In the genomic region with DNA sequence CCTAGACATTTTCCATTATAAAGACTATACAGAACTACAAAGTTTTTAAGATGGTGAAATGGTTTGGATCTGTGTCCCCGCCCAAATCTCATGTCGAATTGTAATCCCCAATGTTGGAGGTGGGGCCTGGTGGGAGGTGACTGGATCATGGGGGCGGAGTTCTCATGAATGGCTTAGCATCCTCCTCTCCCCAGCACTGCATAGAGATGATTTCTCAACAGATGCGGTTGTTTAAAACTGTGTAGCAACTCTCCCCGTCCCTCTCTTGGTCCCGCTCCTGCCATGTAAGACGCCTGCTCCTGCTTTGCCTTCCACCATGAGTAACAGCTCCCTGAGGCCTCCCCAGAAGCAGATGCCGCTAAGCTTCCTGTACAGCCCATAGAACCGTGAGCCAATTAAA, we compare ENCODE assay signal across 8 cellular contexts. TPM values are rescaled to one million over a fixed set of nuclear protein-coding genes. Genes with fewer than 3 reads are reported as not detected.
A peak's percentile ranks its signal among the peaks of the same experiment; 100 is the strongest.
DNase-seq lines count a peak whose midpoint lies in the region; ATAC-seq, FAIRE-seq and TF ChIP-seq lines count a peak whose summit lies in the region.

No MANE protein-coding gene starts in this region.

- no peak for TF ChIP-seq CTCF in coronary artery (IDR thresholded peaks at IDR 0.05)
- TF ChIP-seq CTCF in RWPE1 (conservative IDR thresholded peaks at IDR 0.05; ENCODE audit: low read depth) = no peak

- H4K91ac ChIP-seq in trophoblast cell (ENCODE audit: low read depth, low read length) = no peak overlapping the region

- H3K9me2 ChIP-seq in GM23248 (ENCODE audit: insufficient read depth) = no peaks in the 10 kb centered on the region

- H3K9me3 ChIP-seq in GM23248 (ENCODE audit: low read depth) (no peaks in the 10 kb centered on the region), trophoblast cell (ENCODE audit: insufficient read depth, low read depth, low read length) (no peaks in the 10 kb centered on the region)

- no peak overlapping the region for H2BK120ac ChIP-seq in trophoblast cell (ENCODE audit: insufficient read depth, low read length, poor library complexity)

- no peaks in the 10 kb centered on the region for H3K36me3 ChIP-seq in GM23248 (ENCODE audit: low read depth)
- peaks cover 0 to 2% of the 10 kb centered on the region in 2 experiments for H3K36me3 ChIP-seq in trophoblast cell (ENCODE audit: control insufficient read depth in 1 of 2, insufficient read depth in 2 of 2, low read length in 2 of 2)

- no peak overlapping the region for H2BK5ac ChIP-seq in trophoblast cell (ENCODE audit: low read depth, low read length, poor library complexity)

- CTCF ChIA-PET in RWPE1 (lab: Yijun Ruan, JAX) = no interaction called here

- no peak for ATAC-seq in left colon

- H3K27me3 ChIP-seq in GM23248 (replicated peaks; ENCODE audit: insufficient read depth) (no peaks in the 10 kb centered on the region), trophoblast cell (ENCODE audit: insufficient read depth, low read length) (no peaks in the 10 kb centered on the region)

- no peak overlapping the region for H2AFZ ChIP-seq in GM23248
- no peak overlapping the region for H2AFZ ChIP-seq in trophoblast cell (ENCODE audit: insufficient read depth, low read length, poor library complexity)

- no peak overlapping the region for H2BK12ac ChIP-seq in trophoblast cell (ENCODE audit: low read length)

- peaks cover 26% of the 10 kb centered on the region for H3F3A ChIP-seq in GM23248 (ENCODE audit: insufficient read depth)

- no peak for TF ChIP-seq POLR2A in GM12891 (IDR thresholded peaks at IDR 0.05; ENCODE audit: low read depth, low read length)

- H3K79me2 ChIP-seq in GM23248 (ENCODE audit: insufficient read depth) (peaks cover 63% of the 10 kb centered on the region), trophoblast cell (ENCODE audit: control insufficient read depth, insufficient read depth, low read length, poor library complexity) (peaks cover 9% of the 10 kb centered on the region)

- H3K9ac ChIP-seq in GM23248 (peak overlapping the region; percentile 92), trophoblast cell (ENCODE audit: low read length) (no peak overlapping the region)

- H2AK5ac ChIP-seq in trophoblast cell (ENCODE audit: low read length) = no peak overlapping the region

- in situ Hi-C loops in GM23248 (cut with MboI) = no loop called here

- H3K4me3 ChIP-seq in GM23248 (peak overlapping the region; percentile 98), coronary artery (peak overlapping the region; percentile 87), trophoblast cell (ENCODE audit: low read depth, low read length) (no peak overlapping the region)

- H3K4me1 ChIP-seq in GM23248 (ENCODE audit: insufficient read depth) (peaks cover 39% of the 10 kb centered on the region), trophoblast cell (ENCODE audit: control insufficient read depth in 1 of 2, insufficient read depth in 2 of 2, low read length in 2 of 2) (peaks cover 0 to 3% of the 10 kb centered on the region in 2 experiments)

- H3K4me2 ChIP-seq in GM23248 (ENCODE audit: unreplicated experiment) (peak overlapping the region; percentile 99), trophoblast cell (ENCODE audit: low read length) (peak overlapping the region; percentile 85)

- H4K12ac ChIP-seq in trophoblast cell (ENCODE audit: low read depth, low read length) = no peak overlapping the region

- no peak overlapping the region for H3K4ac ChIP-seq in trophoblast cell (ENCODE audit: low read depth, low read length)

- WGBS in GM23248 (ENCODE audit: low coverage in 1 of 2, low lambda C conversion rate in 2 of 2, missing lambda C conversion rate in 2 of 2), 2 experiments = 82% methylated on average over 9 of the region's 9 CpGs
- no CpG with 5 or more reads among the region's 9 CpGs for WGBS in trophoblast cell (ENCODE audit: extremely low coverage, insufficient coverage, insufficient read length)

- no peak overlapping the region for H3K18ac ChIP-seq in trophoblast cell (ENCODE audit: low read length)

- no peak for FAIRE-seq in GM12891 (lab: Jason Lieb, UNC)

- no peak overlapping the region for H3K14ac ChIP-seq in trophoblast cell (ENCODE audit: low read length)

- no peak overlapping the region for H4K8ac ChIP-seq in trophoblast cell (ENCODE audit: low read depth, low read length)

- H4K20me1 ChIP-seq in GM23248 (ENCODE audit: insufficient read depth) = no peaks in the 10 kb centered on the region

- H3K27ac ChIP-seq in GM23248 = no peak overlapping the region
- no peak overlapping the region for H3K27ac ChIP-seq in coronary artery
- no peak overlapping the region for H3K27ac ChIP-seq in trophoblast cell (ENCODE audit: low read depth, low read length)
- no peak overlapping the region for H3K27ac ChIP-seq in RWPE1

- DNase-seq in GM23248 (peak; percentile 26), OCI-M1 (lab: John Stamatoyannopoulos, UW) (peak; percentile 91), coronary artery (ENCODE audit: low spot score) (no peak), trophoblast cell (no peak), RWPE1 (ENCODE audit: low spot score) (no peak), GM12891 (ENCODE audit: insufficient read length, low spot score) (no peak), left colon (no peak), NCI-H1436 (lab: John Stamatoyannopoulos, UW) (no peak)

- no peak overlapping the region for H3K23ac ChIP-seq in trophoblast cell (ENCODE audit: low read length)

- POLR2A ChIA-PET in RWPE1 (lab: Yijun Ruan, JAX; ENCODE audit: low non-redundant PET) = interaction anchor here (0.6 kb wide), 1 partner anchor 24 kb away, joined by 3 read pairs; no protein-coding TSS in a partner anchor

- H3K79me1 ChIP-seq in trophoblast cell (ENCODE audit: low read length) = peaks cover 5% of the 10 kb centered on the region

- intact Hi-C loops in left colon (cut with DNase I, micrococcal nuclease) = no loop called here

TF ChIP-seq in GM12891, 5 proteins besides CTCF, POLR2A, EP300 and RAD21:
- TF ChIP-seq POLR2AphosphoS5 (IDR thresholded peaks at IDR 0.05; ENCODE audit: low read depth, low read length) = no peak
- no peak for TF ChIP-seq TAF1 (IDR thresholded peaks at IDR 0.05; ENCODE audit: low read depth, low read length)
- TF ChIP-seq POU2F2 (IDR thresholded peaks at IDR 0.05; ENCODE audit: low read depth, low read length) = no peak
- TF ChIP-seq PAX5 (IDR thresholded peaks at IDR 0.05; ENCODE audit: insufficient read depth, low read length, severe bottlenecking) = no peak
- no peak for TF ChIP-seq SPI1 (IDR thresholded peaks at IDR 0.05; ENCODE audit: low read depth, low read length)

RNA-seq across cellular contexts. Expression of gene FAM133B, which starts 1.6 kb away (rescaled TPM):
- total RNA-seq in GM23248 (2014; rRNA removed; shearing (Covaris generic)) = 17.1 and 18.2 TPM in 2 replicates
- 22.6 and 23.0 TPM in 2 replicates for polyA plus RNA-seq in GM23248 (2016; fragmentation: Nextera tagmentation; extraction: Ambion mirVana)
- polyA plus RNA-seq in trophoblast cell (2013) = 30.9 and 34.0 TPM in 2 replicates
- polyA plus RNA-seq in GM12891 (2012; ENCODE audit: low read depth, missing spikeins) = 17.2 TPM
- 10 to 100 TPM; 17.9 to 19.8 TPM for total RNA-seq in left colon

RNA-seq across cellular contexts. Expression of gene RBM48, which starts 60.0 kb away (rescaled TPM):
- 6.2 and 12.8 TPM in 2 replicates for total RNA-seq in GM23248 (2014; rRNA removed; shearing (Covaris generic))
- polyA plus RNA-seq in GM23248 (2016; fragmentation: Nextera tagmentation; extraction: Ambion mirVana) = 12.9 and 13.4 TPM in 2 replicates
- 12.7 TPM in 2 replicates for polyA plus RNA-seq in trophoblast cell (2013)
- polyA plus RNA-seq in GM12891 (2012; ENCODE audit: low read depth, missing spikeins) = 8.0 TPM
- total RNA-seq in left colon = 1 to 10 TPM; 7.9 to 9.4 TPM

Comparison
In these comparisons a context has a peak if more than half of its experiments do, and no peak if none do; other contexts are left out.
1. DNase-seq: peak in GM23248 (single experiment) and OCI-M1 (single experiment); none in coronary artery (single experiment), trophoblast cell (0 of 2), RWPE1 (single experiment), GM12891 (single experiment), left colon (0 of 2) and NCI-H1436 (single experiment).